ENCODE assay signal across 15 cellular contexts in the genomic region with DNA sequence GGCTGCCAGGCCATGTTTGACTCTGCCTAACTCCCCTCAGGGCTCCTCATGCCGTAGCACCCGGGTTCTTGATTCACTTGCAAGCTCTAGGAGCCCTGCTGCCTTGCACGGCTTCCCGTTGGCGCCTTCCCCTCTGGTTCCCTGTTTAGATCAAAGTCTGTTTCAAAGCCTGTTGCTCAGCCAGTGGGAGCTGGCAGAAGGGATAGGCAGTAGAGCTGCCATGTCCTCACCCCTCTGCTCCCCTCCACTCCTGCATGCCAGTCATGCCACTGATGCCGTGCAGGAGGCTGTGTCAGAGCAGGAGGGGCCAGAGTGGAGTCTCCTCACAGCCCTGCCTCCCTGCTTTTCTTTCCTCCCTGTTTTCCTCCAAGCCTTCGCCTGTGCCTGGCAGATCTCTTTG. TPM values are rescaled to one million over a fixed set of nuclear protein-coding genes. Genes with fewer than 3 reads are reported as not detected.
DNase-seq lines count a peak whose midpoint lies in the region; ATAC-seq and TF ChIP-seq lines count a peak whose summit lies in the region.
"Had no signal": no experiment of that assay in that cellular context is flagged by ENCODE, and none has a peak within 500 bp of the region (broad histone marks: within the 10 kb centered on the region; RNA-seq: fewer than 3 reads in every experiment).

No MANE protein-coding gene starts in this region.

- H3K9me3 ChIP-seq in ascending aorta, result no peaks in the 10 kb centered on the region
- H3K9me3 ChIP-seq: SJCRH30 had no signal

- peaks cover 21% of the 10 kb centered on the region for H3K4me1 Mint-ChIP-seq in progenitor cell of endocrine pancreas (ENCODE audit: low read depth)
- peaks cover 6% of the 10 kb centered on the region for H3K4me1 Mint-ChIP-seq in activated CD4-positive, alpha-beta memory T cell treated with anti-CD3 and anti-CD28 coated beads, Interleukin-2, amount 10 ng/mL, durations not matched to agents 7 days and 5 days

- peaks cover 4% of the 10 kb centered on the region in 2 donors for H3K4me1 ChIP-seq in ascending aorta

- H3K36me3 Mint-ChIP-seq in progenitor cell of endocrine pancreas (ENCODE audit: insufficient read depth), result peaks cover 27% of the 10 kb centered on the region
- peaks cover 25% of the 10 kb centered on the region for H3K36me3 Mint-ChIP-seq in activated CD4-positive, alpha-beta memory T cell treated with anti-CD3 and anti-CD28 coated beads, Interleukin-2, amount 10 ng/mL, durations not matched to agents 7 days and 5 days (ENCODE audit: low read depth)
- H3K36me3 Mint-ChIP-seq: CD4-positive, CD25-positive, alpha-beta regulatory T cell had no signal

- H3K4me3 Mint-ChIP-seq in progenitor cell of endocrine pancreas (ENCODE audit: low read depth), result no peak overlapping the region
- H3K4me3 Mint-ChIP-seq in activated CD4-positive, alpha-beta memory T cell treated with anti-CD3 and anti-CD28 coated beads, Interleukin-2, amount 10 ng/mL, durations not matched to agents 7 days and 5 days, result no peak overlapping the region
- H3K4me3 Mint-ChIP-seq: activated B cell treated with CpG ODN at 0.5 μM for 24 hours; CD4-positive, CD25-positive, alpha-beta regulatory T cell had no signal

- peak overlapping the region; percentile 18 for H3K27ac Mint-ChIP-seq in progenitor cell of endocrine pancreas
- H3K27ac Mint-ChIP-seq in activated CD4-positive, alpha-beta memory T cell treated with anti-CD3 and anti-CD28 coated beads, Interleukin-2, amount 10 ng/mL, durations not matched to agents 7 days and 5 days, result no peak overlapping the region
- H3K27ac Mint-ChIP-seq: activated B cell treated with CpG ODN at 0.5 μM for 24 hours; CD4-positive, CD25-positive, alpha-beta regulatory T cell had no signal

- intact Hi-C loops in ascending aorta (cut with DNase I), result no loop called here
- intact Hi-C loops in left ventricle myocardium superior (cut with micrococcal nuclease), result loop anchor here (10.0 kb wide), 2 partner anchors 63 to 193 kb away; no protein-coding TSS in a partner anchor

- H3K4me3 ChIP-seq in ascending aorta, result no peak overlapping the region
- H3K4me3 ChIP-seq: SJCRH30 had no signal

- CTCF ChIA-PET in activated CD4-positive, alpha-beta memory T cell treated with anti-CD3 and anti-CD28 coated beads, Interleukin-2, amount 10 ng/mL, durations not matched to agents 7 days and 5 days (lab: Charles Lee), result interaction anchor here (0.7 to 4.6 kb wide), 4 partner anchors 14 to 127 kb away, joined by 3 to 34 read pairs (median 3); no protein-coding TSS in a partner anchor

- H3K9me3 Mint-ChIP-seq in progenitor cell of endocrine pancreas (ENCODE audit: low read depth), result no peaks in the 10 kb centered on the region
- H3K9me3 Mint-ChIP-seq in activated CD4-positive, alpha-beta memory T cell treated with anti-CD3 and anti-CD28 coated beads, Interleukin-2, amount 10 ng/mL, durations not matched to agents 7 days and 5 days, result no peaks in the 10 kb centered on the region
- H3K9me3 Mint-ChIP-seq: activated B cell treated with CpG ODN at 0.5 μM for 24 hours had no signal

- no peaks in the 10 kb centered on the region for H3K27me3 ChIP-seq in ascending aorta
- H3K27me3 ChIP-seq: SJCRH30 had no signal

- ATAC-seq in left ventricle myocardium superior (peak; percentile 86), HG02938 (IDR thresholded peaks at IDR 0.05; ENCODE audit: unreplicated experiment) (no peak)

- DNase-seq in GM03348 (ENCODE audit: low spot score) (peak; percentile 52), ascending aorta (ENCODE audit: low spot score in 2 of 2) (peak in 1 of 2 donors; percentile 78), left ventricle myocardium superior (peak; percentile 75), progenitor cell of endocrine pancreas (ENCODE audit: low spot score, unreplicated experiment) (no peak), NCI-H510A treated with DMSO at 0.1 percent for 48 hours (lab: John Stamatoyannopoulos, UW) (no peak)
- DNase-seq in activated CD4-positive, alpha-beta memory T cell treated with anti-CD3 and anti-CD28 coated beads, Interleukin-2, amount 10 ng/mL, durations not matched to agents 7 days and 5 days, result no peak
- DNase-seq in activated naive CD4-positive, alpha-beta T cell treated with Interleukin-2 at 50 U/mL for 16 hours, result no peak
- DNase-seq: activated B cell treated with CpG ODN at 0.5 μM for 24 hours; activated T-cell treated with anti-CD3 and anti-CD28 coated beads for 4 hours; CD4-positive, CD25-positive, alpha-beta regulatory T cell; NCI-H1436; SJCRH30 had no signal

- H3K27me3 Mint-ChIP-seq in progenitor cell of endocrine pancreas, result no peaks in the 10 kb centered on the region
- peaks cover 3% of the 10 kb centered on the region for H3K27me3 Mint-ChIP-seq in activated CD4-positive, alpha-beta memory T cell treated with anti-CD3 and anti-CD28 coated beads, Interleukin-2, amount 10 ng/mL, durations not matched to agents 7 days and 5 days
- H3K27me3 Mint-ChIP-seq: activated B cell treated with CpG ODN at 0.5 μM for 24 hours had no signal

- H3K36me3 ChIP-seq in ascending aorta, result peaks cover 5 to 13% of the 10 kb centered on the region in 2 donors

- POLR2A ChIA-PET in activated CD4-positive, alpha-beta memory T cell treated with anti-CD3 and anti-CD28 coated beads, Interleukin-2, amount 10 ng/mL, durations not matched to agents 7 days and 5 days (lab: Charles Lee), result interaction anchor here (0.5 to 1.0 kb wide), 2 partner anchors 38 to 45 kb away, joined by 3 to 4 read pairs; no protein-coding TSS in a partner anchor

- no peak for TF ChIP-seq CTCF in ascending aorta (IDR thresholded peaks at IDR 0.05)
- no peak for TF ChIP-seq CTCF in progenitor cell of endocrine pancreas (IDR thresholded peaks at IDR 0.05; ENCODE audit: unreplicated experiment)

- H3K27ac ChIP-seq in ascending aorta, result peak overlapping the region; percentile 41 to 66
- H3K27ac ChIP-seq: epithelial cell of prostate, SJCRH30 had no signal

RNA-seq across cellular contexts. Expression of a gene that starts 26.5 kb away (rescaled TPM):
- total RNA-seq in ascending aorta (6.8 TPM), left ventricle myocardium superior (149 TPM), progenitor cell of endocrine pancreas (105 and 112 TPM in 2 replicates)
- not detected for total RNA-seq in activated CD4-positive, alpha-beta memory T cell treated with anti-CD3 and anti-CD28 coated beads, Interleukin-2, amount 10 ng/mL, durations not matched to agents 7 days and 5 days
- total RNA-seq: activated B cell treated with CpG ODN at 0.5 μM for 24 hours; CD4-positive, CD25-positive, alpha-beta regulatory T cell; HT1080; SJCRH30 had no signal

RNA-seq across cellular contexts. Expression of a gene that starts 30.5 kb away (rescaled TPM):
- total RNA-seq in ascending aorta, result 61.7 TPM
- 7.8 TPM for total RNA-seq in left ventricle myocardium superior
- total RNA-seq in progenitor cell of endocrine pancreas, result 428 and 452 TPM in 2 replicates
- 100 to 1,000 TPM; 132 to 143 TPM for total RNA-seq in activated CD4-positive, alpha-beta memory T cell treated with anti-CD3 and anti-CD28 coated beads, Interleukin-2, amount 10 ng/mL, durations not matched to agents 7 days and 5 days

Comparison
In these comparisons a context has a peak if more than half of its experiments do, and no peak if none do; other contexts are left out.
1. DNase-seq: peak in GM03348 (single experiment) and left ventricle myocardium superior (single experiment); none in progenitor cell of endocrine pancreas (single experiment), NCI-H510A treated with DMSO at 0.1 percent for 48 hours (single experiment), activated CD4-positive, alpha-beta memory T cell treated with anti-CD3 and anti-CD28 coated beads, Interleukin-2, amount 10 ng/mL, durations not matched to agents 7 days and 5 days (single experiment) and activated naive CD4-positive, alpha-beta T cell treated with Interleukin-2 at 50 U/mL for 16 hours (single experiment).
2. RNA of a gene that starts 26.5 kb away (total RNA-seq): 149 TPM in left ventricle myocardium superior (single experiment) and 105 to 112 TPM in progenitor cell of endocrine pancreas; 6.8 TPM in ascending aorta (single experiment) and not detected in activated CD4-positive, alpha-beta memory T cell treated with anti-CD3 and anti-CD28 coated beads, Interleukin-2, amount 10 ng/mL, durations not matched to agents 7 days and 5 days; every median in the first group is over 10 times any median in the second.